8 cellular contexts compared by ENCODE assay signal in the genomic region with DNA sequence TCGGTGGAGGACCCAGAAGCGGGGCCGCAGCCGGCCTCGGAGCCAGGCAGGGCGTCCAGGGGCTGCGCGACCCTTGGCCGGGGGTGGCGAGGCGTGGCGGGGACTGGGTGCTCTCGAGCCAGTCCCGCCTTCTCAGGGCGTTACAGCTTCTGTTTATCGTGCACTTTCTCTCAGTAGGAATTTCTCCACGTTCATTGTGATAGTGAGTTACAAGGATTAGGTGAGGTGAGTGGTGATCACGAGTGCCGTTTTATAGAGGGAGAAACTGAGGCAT. TPM values are rescaled to one million over a fixed set of nuclear protein-coding genes. Genes with fewer than 3 reads are reported as not detected.
DNase-seq lines count a peak whose midpoint lies in the region; ATAC-seq and TF ChIP-seq lines count a peak whose summit lies in the region.

No MANE protein-coding gene starts in this region.

- intact Hi-C loops in Caco-2 (cut with micrococcal nuclease; ENCODE audit: unreplicated experiment) (no loop called here), head of caudate nucleus (cut with DNase I) (no loop called here)

- CTCF ChIA-PET in Caco-2 (lab: Charles Lee) = interaction anchor here (0.8 to 1.5 kb wide), 2 partner anchors 10 to 13 kb away, joined by 3 to 17 read pairs; a partner anchor contains a TSS

- H3K4me1 ChIP-seq in Caco-2 (peaks cover 20% of the 10 kb centered on the region), mononuclear cell (ENCODE audit: insufficient read depth, low read length) (peaks cover 43% of the 10 kb centered on the region)

- no peaks in the 10 kb centered on the region for H3K9me3 Mint-ChIP-seq in Caco-2 (ENCODE audit: unreplicated experiment)

- H3K36me3 ChIP-seq in Caco-2 (ENCODE audit: control insufficient read depth, insufficient read depth, low read length) = peaks cover 3% of the 10 kb centered on the region

- no TSS peak for BruUV-seq in Caco-2 (replicated peaks; lab: Mats Ljungman, UMichigan)

- POLR2A ChIA-PET in Caco-2 (lab: Charles Lee) = interaction anchor here (0.6 to 2.7 kb wide), 3 partner anchors 13 to 122 kb away, joined by 3 to 28 read pairs (median 7); a partner anchor contains a TSS

- H3K9me3 ChIP-seq in Caco-2 (no peaks in the 10 kb centered on the region), mononuclear cell (ENCODE audit: low read depth, low read length) (no peaks in the 10 kb centered on the region)

- peaks cover 7% of the 10 kb centered on the region for H3K4me1 Mint-ChIP-seq in Caco-2 (ENCODE audit: low read depth, unreplicated experiment)

- no peaks in the 10 kb centered on the region for H3K27me3 Mint-ChIP-seq in Caco-2 (ENCODE audit: insufficient read depth, unreplicated experiment)

- H3K4me3 Mint-ChIP-seq in Caco-2 (ENCODE audit: unreplicated experiment) = peak overlapping the region; percentile 81

- peaks cover 44% of the 10 kb centered on the region for H3K36me3 Mint-ChIP-seq in Caco-2 (ENCODE audit: insufficient read depth, unreplicated experiment)

- no peak for TF ChIP-seq CTCF in Caco-2 (IDR thresholded peaks at IDR 0.05; ENCODE audit: insufficient read depth in 1 of 2, low read depth in 1 of 2, low read length in 1 of 2, severe bottlenecking in 1 of 2, unreplicated experiment in 1 of 2)
- no peak for TF ChIP-seq CTCF in cardiac fibroblast (IDR thresholded peaks at IDR 0.05; ENCODE audit: low read depth, low read length)

- H3K27me3 ChIP-seq in Caco-2 (replicated peaks; ENCODE audit: control insufficient read depth, insufficient read depth, low read length) (no peaks in the 10 kb centered on the region), mononuclear cell (ENCODE audit: insufficient read depth, low read length) (no peaks in the 10 kb centered on the region)

- H3K4me3 ChIP-seq in Caco-2 (ENCODE audit: low read depth, low read length) (peak overlapping the region; percentile 70), cardiac fibroblast (replicated peaks in 1 of 2; ENCODE audit: low read depth in 2 of 2, low read length in 2 of 2) (peak overlapping the region; percentile 91 to 99), mononuclear cell (ENCODE audit: low read length) (peak overlapping the region; percentile 94)

- peak; percentile 9 for ATAC-seq in HG03521 (IDR thresholded peaks at IDR 0.05; ENCODE audit: unreplicated experiment)
- no peak for ATAC-seq in HG03139 (IDR thresholded peaks at IDR 0.05; ENCODE audit: unreplicated experiment)

- peak overlapping the region; percentile 7 for H3K27ac Mint-ChIP-seq in Caco-2 (ENCODE audit: unreplicated experiment)

- DNase-seq in Caco-2 (peak in 1 of 2 experiments; percentile 30), cardiac fibroblast (ENCODE audit: low read depth in 2 of 2) (no peak), DMS 273 treated with DMSO at 0.1 percent for 48 hours (lab: John Stamatoyannopoulos, UW) (no peak), head of caudate nucleus (no peak), SK-N-DZ (ENCODE audit: low spot score) (no peak)

RNA-seq across cellular contexts. Expression of a gene that starts 0.6 kb away (rescaled TPM):
- total RNA-seq in Caco-2 (2022) = 98.0 and 105 TPM in 2 replicates
- total RNA-seq in mononuclear cell = 43.8 TPM
- 74.0 and 117 TPM in 2 replicates for polyA plus RNA-seq in SK-N-DZ (2014; cell fraction: cytosol; rRNA removed)
- polyA plus RNA-seq in SK-N-DZ (2014; cell fraction: nucleus; rRNA removed) = 64.4 and 74.2 TPM in 2 replicates

RNA-seq across cellular contexts. Expression of a gene that starts 13.1 kb away (rescaled TPM):
- 113 and 126 TPM in 2 replicates for total RNA-seq in Caco-2 (2022)
- 84.5 TPM for total RNA-seq in mononuclear cell
- polyA plus RNA-seq in SK-N-DZ (2014; cell fraction: cytosol; rRNA removed) = 186 and 197 TPM in 2 replicates
- polyA plus RNA-seq in SK-N-DZ (2014; cell fraction: nucleus; rRNA removed) = 102 and 119 TPM in 2 replicates

RNA-seq across cellular contexts. Expression of a gene that starts 25.0 kb away (rescaled TPM):
- total RNA-seq in Caco-2 (2022) = not detected in 2 replicates
- total RNA-seq in mononuclear cell = not detected
- not detected in 2 replicates for polyA plus RNA-seq in SK-N-DZ (2014; cell fraction: cytosol; rRNA removed)
- polyA plus RNA-seq in SK-N-DZ (2014; cell fraction: nucleus; rRNA removed) = not detected in 2 replicates

RNA-seq across cellular contexts. Expression of a gene that starts 54.8 kb away (rescaled TPM):
- total RNA-seq in Caco-2 (2022) = 0.23 and 0.35 TPM in 2 replicates
- total RNA-seq in mononuclear cell = 32.2 TPM
- not detected in 2 replicates for polyA plus RNA-seq in SK-N-DZ (2014; cell fraction: cytosol; rRNA removed)
- not detected in 2 replicates for polyA plus RNA-seq in SK-N-DZ (2014; cell fraction: nucleus; rRNA removed)
